1 cellular context compared by ENCODE assay signal in genomic region chr17:44326867-44327444, GRCh38.
TF ChIP-seq lines count a peak whose summit lies in the region.

No MANE protein-coding gene starts in this region.

TF ChIP-seq in HepG2, 621 proteins besides CTCF, POLR2A, EP300 and RAD21 (continued from another document and continues in another):
- TF ChIP-seq SNAPC4 (CRISPR knock-in tag; IDR thresholded peaks at IDR 0.05) = no peak
- TF ChIP-seq ZNF20 (CRISPR knock-in tag; IDR thresholded peaks at IDR 0.05) = no peak
- no peak for TF ChIP-seq ARID2 (CRISPR knock-in tag; IDR thresholded peaks at IDR 0.05; ENCODE audit: borderline replicate concordance)
- TF ChIP-seq GATAD2A (CRISPR knock-in tag; IDR thresholded peaks at IDR 0.05) = no peak
- peak; percentile 64; the same call in 1 of the 2 replicates for TF ChIP-seq SP4 (CRISPR knock-in tag; IDR thresholded peaks at IDR 0.05)
- 0 out of 2 replicates have a peak, but pooled peaks have one; percentile 43 for TF ChIP-seq ZFP90 (CRISPR knock-in tag; IDR thresholded peaks at IDR 0.05; ENCODE audit: borderline replicate concordance)
- TF ChIP-seq ZNF503 (CRISPR knock-in tag; IDR thresholded peaks at IDR 0.05) = 0 out of 2 replicates have a peak, but pooled peaks have one; percentile 57
- TF ChIP-seq HOXA9 (CRISPR knock-in tag; IDR thresholded peaks at IDR 0.05; ENCODE audit: borderline replicate concordance) = no peak
- no peak for TF ChIP-seq TBL1XR1 (IDR thresholded peaks at IDR 0.05; ENCODE audit: borderline replicate concordance, low read length, partially characterized antibody)
- 0 out of 2 replicates have a peak, but pooled peaks have one; percentile 43 for TF ChIP-seq RFXAP (CRISPR knock-in tag; IDR thresholded peaks at IDR 0.05; ENCODE audit: borderline replicate concordance)
- TF ChIP-seq ERF (CRISPR knock-in tag; IDR thresholded peaks at IDR 0.05) = peak; percentile 88
- no peak for TF ChIP-seq MAF1 (CRISPR knock-in tag; IDR thresholded peaks at IDR 0.05; ENCODE audit: borderline replicate concordance)
- no peak for TF ChIP-seq ZNF430 (CRISPR knock-in tag; IDR thresholded peaks at IDR 0.05)
- peak; percentile 21; the same call in 1 of the 2 replicates for TF ChIP-seq NRL (CRISPR knock-in tag; IDR thresholded peaks at IDR 0.05; ENCODE audit: borderline replicate concordance)
- TF ChIP-seq RNF219 (CRISPR knock-in tag; IDR thresholded peaks at IDR 0.05) = no peak
- TF ChIP-seq CREM (IDR thresholded peaks at IDR 0.05) = peak; percentile 86
- TF ChIP-seq CREM (CRISPR knock-in tag; IDR thresholded peaks at IDR 0.05) = no peak
- no peak for TF ChIP-seq FOXM1 (CRISPR knock-in tag; IDR thresholded peaks at IDR 0.05)
- peak; percentile 68; the same call in 1 of the 2 replicates for TF ChIP-seq ZNF614 (CRISPR knock-in tag; IDR thresholded peaks at IDR 0.05; ENCODE audit: borderline replicate concordance)
- peak; percentile 80; the same call in 1 of the 2 replicates for TF ChIP-seq NFKB2 (CRISPR knock-in tag; IDR thresholded peaks at IDR 0.05; ENCODE audit: borderline replicate concordance)
- no peak for TF ChIP-seq SOX13 (IDR thresholded peaks at IDR 0.05)
- TF ChIP-seq SOX13 (CRISPR knock-in tag; conservative IDR thresholded peaks at IDR 0.05 in 1 of 2, IDR thresholded peaks at IDR 0.05 in 1 of 2) = peak in 1 of 2 experiments; percentile 26; a peak in 1 of 4 replicates
- no peak for TF ChIP-seq CHD2 (IDR thresholded peaks at IDR 0.05; ENCODE audit: low read depth, low read length)
- TF ChIP-seq ZNF83 (CRISPR knock-in tag; IDR thresholded peaks at IDR 0.05; ENCODE audit: borderline replicate concordance) = 0 out of 2 replicates have a peak, but pooled peaks have one; percentile 47
- TF ChIP-seq JUN (CRISPR knock-in tag; IDR thresholded peaks at IDR 0.05) = no peak
- TF ChIP-seq PREB (CRISPR knock-in tag; IDR thresholded peaks at IDR 0.05) = no peak
- no peak for TF ChIP-seq ATF3 (CRISPR knock-in tag; IDR thresholded peaks at IDR 0.05)
- TF ChIP-seq ZBTB25 (CRISPR knock-in tag; IDR thresholded peaks at IDR 0.05) = peak; percentile 35; the same call in 1 of the 2 replicates
- TF ChIP-seq ZNF775 (CRISPR knock-in tag; IDR thresholded peaks at IDR 0.05; ENCODE audit: borderline replicate concordance) = no peak
- peak; percentile 64 for TF ChIP-seq PITX1 (CRISPR knock-in tag; IDR thresholded peaks at IDR 0.05)
- peak; percentile 91 for TF ChIP-seq PRDM10 (CRISPR knock-in tag; IDR thresholded peaks at IDR 0.05; ENCODE audit: low read depth)
- TF ChIP-seq USF2 (IDR thresholded peaks at IDR 0.05; ENCODE audit: low read depth, low read length) = peak; percentile 52
- TF ChIP-seq USF2 (CRISPR knock-in tag; IDR thresholded peaks at IDR 0.05; ENCODE audit: borderline replicate concordance) = peak; percentile 72; the same call in 1 of the 2 replicates
- TF ChIP-seq CBX5 (CRISPR knock-in tag; IDR thresholded peaks at IDR 0.05; ENCODE audit: borderline replicate concordance) = peak; percentile 64; the same call in 1 of the 2 replicates
- TF ChIP-seq DBP (CRISPR knock-in tag; IDR thresholded peaks at IDR 0.05; ENCODE audit: not compliant biosample characterization) = no peak
- TF ChIP-seq ZSCAN21 (CRISPR knock-in tag; IDR thresholded peaks at IDR 0.05; ENCODE audit: borderline replicate concordance) = peak; percentile 31; the same call in 1 of the 2 replicates
- TF ChIP-seq POGK (CRISPR knock-in tag; conservative IDR thresholded peaks at IDR 0.05) = 0 out of 2 replicates have a peak, but pooled peaks have one; percentile 50
- TF ChIP-seq KLF11 (CRISPR knock-in tag; IDR thresholded peaks at IDR 0.05) = peak; percentile 66; the same call in 1 of the 2 replicates
- TF ChIP-seq SP2 (CRISPR knock-in tag; IDR thresholded peaks at IDR 0.05) = peak; percentile 57; the same call in 1 of the 2 replicates
